In the genomic region with DNA sequence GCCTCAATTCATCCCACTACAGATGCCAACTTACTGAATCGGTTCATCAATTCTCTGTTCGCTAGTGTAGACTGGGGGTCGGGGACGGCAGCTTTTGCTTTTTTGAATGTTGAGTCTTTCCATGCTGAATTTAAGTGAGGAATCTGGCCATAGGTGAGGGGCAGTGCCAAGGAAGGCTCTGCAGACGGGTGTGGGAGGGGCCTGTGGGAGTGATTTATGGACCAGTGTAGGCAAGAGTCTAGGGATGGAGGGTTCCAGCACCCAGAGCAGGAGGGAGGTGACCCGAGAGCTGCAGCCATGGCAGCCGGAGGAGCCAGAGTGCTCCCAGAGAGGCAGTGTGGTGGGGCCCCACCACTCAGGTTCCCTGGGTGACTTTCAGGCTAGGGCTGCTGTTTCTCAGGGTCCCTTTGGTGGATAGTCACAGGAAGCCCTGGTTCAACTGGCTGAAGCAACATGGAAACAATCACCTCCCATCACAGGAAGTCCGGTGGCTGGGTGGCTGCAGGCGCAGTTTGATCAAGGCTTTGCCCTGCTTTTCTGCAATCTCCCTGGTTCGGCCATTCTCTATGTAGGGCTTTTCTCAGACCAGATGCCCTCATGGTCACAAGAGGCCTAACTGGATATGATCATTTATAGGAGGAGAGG, we compare ENCODE assay signal across 20 cellular contexts. TPM values are rescaled to one million over a fixed set of nuclear protein-coding genes. Genes with fewer than 3 reads are reported as not detected.
DNase-seq lines count a peak whose midpoint lies in the region; ATAC-seq, FAIRE-seq and TF ChIP-seq lines count a peak whose summit lies in the region.
"Had no signal": no experiment of that assay in that cellular context is flagged by ENCODE, and none has a peak within 500 bp of the region (broad histone marks: within the 10 kb centered on the region; RNA-seq: fewer than 3 reads in every experiment).

No MANE protein-coding gene starts in this region.

- H3K27me3 Mint-ChIP-seq in T-cell = peaks cover 0 to 5% of the 10 kb centered on the region in 2 donors

- ATAC-seq in HG03520 (IDR thresholded peaks at IDR 0.05; ENCODE audit: unreplicated experiment) (no peak), T-cell (replicated peaks in 1 of 4) (no peak)
- ATAC-seq: A549, GM12878, PC-3 had no signal

- CTCF ChIA-PET in HEK293 (lab: Yijun Ruan, JAX) (interaction anchor here (1.1 to 1.9 kb wide), 2 partner anchors 12 to 26 kb away, joined by 3 to 6 read pairs; no protein-coding TSS in a partner anchor), H1 (lab: Charles Lee; ENCODE audit: partially characterized antibody) (interaction anchor here (1.0 to 16.1 kb wide), 6 partner anchors 14 to 58 kb away, joined by 3 to 368 read pairs (median 12); partner anchors contain the start of gene TEX44), T-cell (lab: Charles Lee) (interaction anchor here in 1 of 2 donors (0.5 kb wide), 1 partner anchor 12 kb away, joined by 3 read pairs; no protein-coding TSS in a partner anchor)

- no peaks in the 10 kb centered on the region for H3K36me3 Mint-ChIP-seq in T-cell

- H3K23me2 ChIP-seq in H1 (ENCODE audit: low read depth, low read length) = peaks cover 5% of the 10 kb centered on the region

- H2BK120ac ChIP-seq in H1 (replicated peaks; ENCODE audit: low read depth, low read length) (peak overlapping the region; percentile 96), mesendoderm (ENCODE audit: low read depth, low read length) (peak overlapping the region; percentile 89)

- H4K91ac ChIP-seq in H1 (replicated peaks; ENCODE audit: insufficient read length, low read length) = peak overlapping the region; percentile 91

- H3K4me3 ChIP-seq in HEK293 (ENCODE audit: low read depth, low read length) (no peak overlapping the region), H1 (ENCODE audit: extremely low read depth in 1 of 4, insufficient read depth in 2 of 4, low read depth in 3 of 4, low read length in 4 of 4) (no peak overlapping the region), mesendoderm (ENCODE audit: low read length) (no peak overlapping the region)
- H3K4me3 ChIP-seq: A549, GM12878 had no signal

- TF ChIP-seq EP300 in H1 (IDR thresholded peaks at IDR 0.05; ENCODE audit: borderline replicate concordance in 1 of 2, low read depth in 2 of 2, low read length in 2 of 2) = no peak

- no peaks in the 10 kb centered on the region for H3K4me1 Mint-ChIP-seq in T-cell

- H3K18ac ChIP-seq in H1 (ENCODE audit: extremely low read depth, low read length) (peak overlapping the region; percentile 98), mesendoderm (ENCODE audit: low read length) (peak overlapping the region; percentile 55)

- peak overlapping the region; percentile 92; the same call in 1 of the 2 replicates for H2BK5ac ChIP-seq in H1 (ENCODE audit: low read depth, low read length)
- H2BK5ac ChIP-seq in mesendoderm (ENCODE audit: low read length) = peak overlapping the region; percentile 95

- H2BK15ac ChIP-seq in H1 (ENCODE audit: low read length) = peak overlapping the region; percentile 81; the same call in 1 of the 2 replicates
- no peak overlapping the region for H2BK15ac ChIP-seq in mesendoderm (replicated peaks; ENCODE audit: low read depth)

- TF ChIP-seq RAD21 in H1 (IDR thresholded peaks at IDR 0.05 in 1 of 2, conservative IDR thresholded peaks at IDR 0.05 in 1 of 2; ENCODE audit: low read depth in 2 of 2, low read length in 2 of 2) = no peak

- no peak overlapping the region for H3K4me3 Mint-ChIP-seq in T-cell
- H3K4me3 Mint-ChIP-seq: CD4-positive, CD25-positive, alpha-beta regulatory T cell had no signal

- no peak overlapping the region for H3K27ac Mint-ChIP-seq in T-cell
- H3K27ac Mint-ChIP-seq: CD4-positive, CD25-positive, alpha-beta regulatory T cell had no signal

- H3K9ac ChIP-seq in H1 (replicated peaks in 1 of 4; ENCODE audit: extremely low read depth in 1 of 4, low read depth in 3 of 4, low read length in 3 of 4) (peak overlapping the region in 1 of 4 experiments; percentile 45; a peak in 1 of 7 replicates), mesendoderm (ENCODE audit: low read length) (no peak overlapping the region)

- no peaks in the 10 kb centered on the region for H4K20me1 ChIP-seq in H1 (replicated peaks in 1 of 2; ENCODE audit: control insufficient read depth in 1 of 2, insufficient read depth in 2 of 2, low read length in 2 of 2)

- H3K9me3 Mint-ChIP-seq in T-cell = peaks cover 0 to 10% (median 0%) of the 10 kb centered on the region in 3 donors

- H4K5ac ChIP-seq in H1 (ENCODE audit: insufficient read length, low read depth, low read length) (peak overlapping the region; percentile 92), mesendoderm (ENCODE audit: low read length) (no peak overlapping the region)

- H3K27ac ChIP-seq in HEK293 (ENCODE audit: extremely low read depth, low read depth, low read length) = no peak overlapping the region
- peak overlapping the region; percentile 88 for H3K27ac ChIP-seq in H1 (ENCODE audit: low read depth, low read length)
- H3K27ac ChIP-seq in mesendoderm (ENCODE audit: low read depth, low read length) = peak overlapping the region; percentile 94
- H3K27ac ChIP-seq: A549 had no signal

- H3K27me3 ChIP-seq in H1 (replicated peaks in 1 of 4; ENCODE audit: control insufficient read depth in 3 of 4, extremely low read depth in 1 of 4, insufficient read depth in 3 of 4, low read length in 3 of 4) (no peaks in the 10 kb centered on the region), mesendoderm (ENCODE audit: insufficient read depth, low read length, poor library complexity) (no peaks in the 10 kb centered on the region)

- POLR2A ChIA-PET in HEK293 (lab: Yijun Ruan, JAX) (no interaction called here), H1 (lab: Charles Lee; ENCODE audit: partially characterized antibody) (interaction anchor here (1.1 to 1.2 kb wide), 3 partner anchors 10 to 97 kb away, joined by 3 to 4 read pairs (median 3); no protein-coding TSS in a partner anchor), T-cell (lab: Charles Lee) (interaction anchor here in 1 of 2 donors (0.7 kb wide), 1 partner anchor 10 kb away, joined by 4 read pairs; no protein-coding TSS in a partner anchor)

- H3K9me3 ChIP-seq in HEK293 (ENCODE audit: control insufficient read depth, insufficient read depth, low read depth, low read length) = no peaks in the 10 kb centered on the region
- H3K9me3 ChIP-seq in H1 (ENCODE audit: insufficient read depth in 2 of 2, low read depth in 1 of 2, low read length in 1 of 2) = peaks cover 0 to 2% of the 10 kb centered on the region in 2 experiments; a peak in 1 of 4 replicates

- peak; percentile 2 for DNase-seq in AG20443 (ENCODE audit: low spot score)
- no peak for DNase-seq in H1 (ENCODE audit: low read depth in 1 of 2, low spot score in 2 of 2)
- DNase-seq in mesendoderm = no peak
- DNase-seq in stimulated activated CD4-positive, alpha-beta T cell treated with anti-CD3 and anti-CD28 coated beads, Interleukin-12 subunit alpha, Interleukin-12 subunit beta, amount 100 ng/mL, for 4 hours = no peak
- no peak for DNase-seq in NCI-H1048 (lab: John Stamatoyannopoulos, UW)
- no peak for DNase-seq in T-cell
- DNase-seq: CD4-positive, CD25-positive, alpha-beta regulatory T cell; DMS53; Kasumi-1; NCI-H146; NCI-H2081 treated with DMSO at 0.1 percent for 48 hours; NCI-H2227 treated with DMSO at 0.1 percent for 48 hours; NCI-H526; PC-3 had no signal

- H3K4me1 ChIP-seq in HEK293 (ENCODE audit: control insufficient read depth, insufficient read depth, low read length) (no peaks in the 10 kb centered on the region), H1 (replicated peaks in 1 of 4; ENCODE audit: control insufficient read depth in 3 of 4, insufficient read depth in 4 of 4, low read length in 3 of 4) (peaks cover 3 to 35% (median 24%) of the 10 kb centered on the region in 4 experiments), mesendoderm (ENCODE audit: control insufficient read depth, low read depth, low read length) (peaks cover 13% of the 10 kb centered on the region)
- H3K4me1 ChIP-seq: A549 had no signal

- H3K79me1 ChIP-seq in H1 (ENCODE audit: low read depth, low read length) (no peaks in the 10 kb centered on the region), mesendoderm (ENCODE audit: low read length) (no peaks in the 10 kb centered on the region)

- H3K79me2 ChIP-seq in H1 (ENCODE audit: control insufficient read depth in 1 of 2, insufficient read depth in 2 of 2, low read length in 2 of 2) (no peaks in the 10 kb centered on the region), mesendoderm (ENCODE audit: control insufficient read depth, insufficient read depth, low read length) (no peaks in the 10 kb centered on the region)

- H3K56ac ChIP-seq in H1 (replicated peaks; ENCODE audit: insufficient read length, low read depth, low read length) (no peak overlapping the region), mesendoderm (ENCODE audit: low read length) (peak overlapping the region; percentile 89)

- H2AK5ac ChIP-seq in H1 (ENCODE audit: low read depth, low read length) (peak overlapping the region; percentile 83; the same call in 1 of the 2 replicates), mesendoderm (ENCODE audit: low read length) (peak overlapping the region; percentile 82)

- no peak for FAIRE-seq in H1 (lab: Jason Lieb, UNC)
- FAIRE-seq: A549, GM12878, GM18507 had no signal

- no peak overlapping the region for H3K14ac ChIP-seq in H1 (ENCODE audit: insufficient read length)

- peak overlapping the region; percentile 24 for H3K4ac ChIP-seq in H1 (replicated peaks; ENCODE audit: insufficient read length, low read depth, low read length)
- peak overlapping the region; percentile 19 for H3K4ac ChIP-seq in mesendoderm (ENCODE audit: low read depth, low read length)

- H2AFZ ChIP-seq in H1 (ENCODE audit: low read length) = no peak overlapping the region

- TF ChIP-seq CTCF in HEK293 (tag by site-specific recombination; IDR thresholded peaks at IDR 0.05) (no peak), H1 (IDR thresholded peaks at IDR 0.05; ENCODE audit: control extremely low read depth in 1 of 3, insufficient read depth in 1 of 3, low read depth in 1 of 3, low read length in 3 of 3) (no peak)

- H2BK20ac ChIP-seq in H1 (ENCODE audit: low read length) = peak overlapping the region; percentile 98; the same call in 1 of the 2 replicates

- 0 out of 4 replicates have a peak overlapping the region, but pooled peaks of 1 of the 2 experiments have one; percentile 33 for H3K4me2 ChIP-seq in H1 (ENCODE audit: insufficient read depth in 1 of 2, low read depth in 2 of 2, low read length in 2 of 2)
- H3K4me2 ChIP-seq in mesendoderm (ENCODE audit: low read length) = no peak overlapping the region
- H3K4me2 ChIP-seq: A549 had no signal

- H3K36me3 ChIP-seq in HEK293 (ENCODE audit: control insufficient read depth in 2 of 2, insufficient read depth in 1 of 2, low read length in 2 of 2) = no peaks in the 10 kb centered on the region
- no peaks in the 10 kb centered on the region for H3K36me3 ChIP-seq in H1 (ENCODE audit: control insufficient read depth in 2 of 4, insufficient read depth in 4 of 4, low read length in 3 of 4)
- H3K36me3 ChIP-seq in mesendoderm (ENCODE audit: control insufficient read depth, insufficient read depth, low read length) = no peaks in the 10 kb centered on the region

- WGBS in H1 (ENCODE audit: extremely low coverage in 1 of 2, insufficient coverage in 1 of 2, insufficient read length in 1 of 2, insufficient replicate concordance in 2 of 2, low coverage in 1 of 2, low lambda C conversion rate in 2 of 2, missing lambda C conversion rate in 1 of 2), 2 experiments = 94% methylated on average over 10 of the region's 10 CpGs; no CpG with 5 or more reads in 1 of the 2 experiments
- WGBS in mesendoderm (ENCODE audit: extremely low coverage, insufficient coverage, low lambda C conversion rate) = no CpG with 5 or more reads among the region's 10 CpGs

- H3K23ac ChIP-seq in H1 (ENCODE audit: insufficient read length) (no peak overlapping the region), mesendoderm (ENCODE audit: low read length) (no peak overlapping the region)

- H4K8ac ChIP-seq in H1 (ENCODE audit: extremely low read depth, insufficient read depth, low read length) (peak overlapping the region; percentile 53; the same call in 1 of the 2 replicates), mesendoderm (ENCODE audit: low read depth, low read length) (no peak overlapping the region)

- TF ChIP-seq POLR2A in H1 (IDR thresholded peaks at IDR 0.05; ENCODE audit: control extremely low read depth in 1 of 2, low read depth in 2 of 2, low read length in 2 of 2) = no peak

- H2BK12ac ChIP-seq in H1 (ENCODE audit: low read depth, low read length) = peak overlapping the region; percentile 77

RNA-seq across cellular contexts. Expression of gene TEX44, which starts 16.9 kb away (rescaled TPM):
- not detected in 2 replicates for total RNA-seq in H1 (2021; fragmentation: NEBNext Ultra II Directional; extraction: Animal tissue kit (Norgen Biotek cat#: 25700))
- 0.06 TPM in 1 of 2 replicates, not detected in the other for polyA plus RNA-seq in H1 (2011; rRNA removed)
- polyA plus RNA-seq in H1 (2011; cell fraction: cytosol; rRNA removed) = not detected
- not detected for polyA plus RNA-seq in H1 (2011; cell fraction: nucleus; rRNA removed)
- not detected in 4 replicates for polyA plus RNA-seq in H1 (2012, experiment 1 of 2)
- not detected for polyA plus RNA-seq in H1 (2012, experiment 2 of 2)
- not detected for polyA plus RNA-seq in H1 (2013, experiment 1 of 2)
- polyA plus RNA-seq in H1 (2013, experiment 2 of 2) = not detected
- polyA minus RNA-seq in H1 (2011; rRNA and poly(A)+ RNA removed) = not detected in 2 replicates
- not detected for polyA minus RNA-seq in H1 (2011; cell fraction: cytosol; rRNA and poly(A)+ RNA removed)
- not detected for polyA minus RNA-seq in H1 (2011; cell fraction: nucleus; rRNA and poly(A)+ RNA removed)
- polyA plus RNA-seq in mesendoderm (2013, experiment 1 of 2) = not detected
- not detected for polyA plus RNA-seq in mesendoderm (2013, experiment 2 of 2)
- total RNA-seq in T-cell = not detected
- total RNA-seq: CD4-positive, CD25-positive, alpha-beta regulatory T cell; GM12878; PC-3; SK-MEL-5 had no signal
- polyA plus RNA-seq: A549; CD4-positive, CD25-positive, alpha-beta regulatory T cell; GM12878 had no signal

RNA-seq across cellular contexts. Expression of gene NMUR1, which starts 45.5 kb away (rescaled TPM):
- total RNA-seq in H1 (2021; fragmentation: NEBNext Ultra II Directional; extraction: Animal tissue kit (Norgen Biotek cat#: 25700)) = 0.46 and 0.56 TPM in 2 replicates
- 1.5 and 2.0 TPM in 2 replicates for polyA plus RNA-seq in H1 (2011; rRNA removed)
- 1.0 TPM for polyA plus RNA-seq in H1 (2011; cell fraction: cytosol; rRNA removed)
- 1.5 TPM for polyA plus RNA-seq in H1 (2011; cell fraction: nucleus; rRNA removed)
- 0.40 to 0.78 TPM (median 0.60 TPM) in 4 replicates for polyA plus RNA-seq in H1 (2012, experiment 1 of 2)
- 0.38 TPM for polyA plus RNA-seq in H1 (2012, experiment 2 of 2)
- polyA plus RNA-seq in H1 (2013, experiment 1 of 2) = 0.77 TPM
- 0.83 TPM for polyA plus RNA-seq in H1 (2013, experiment 2 of 2)
- 0.78 and 1.2 TPM in 2 replicates for polyA minus RNA-seq in H1 (2011; rRNA and poly(A)+ RNA removed)
- polyA minus RNA-seq in H1 (2011; cell fraction: cytosol; rRNA and poly(A)+ RNA removed) = 0.44 TPM
- polyA minus RNA-seq in H1 (2011; cell fraction: nucleus; rRNA and poly(A)+ RNA removed) = 0.90 TPM
- polyA plus RNA-seq in mesendoderm (2013, experiment 1 of 2) = 0.15 TPM
- 0.20 TPM for polyA plus RNA-seq in mesendoderm (2013, experiment 2 of 2)
- 1 to 10 TPM in 2 of 5 donors, under 1 TPM in 3; 0.62 to 3.0 (median 0.70) TPM for total RNA-seq in T-cell
- total RNA-seq: PC-3 had no signal
- polyA plus RNA-seq: A549 had no signal
